16 cellular contexts compared by ENCODE assay signal in the genomic region with DNA sequence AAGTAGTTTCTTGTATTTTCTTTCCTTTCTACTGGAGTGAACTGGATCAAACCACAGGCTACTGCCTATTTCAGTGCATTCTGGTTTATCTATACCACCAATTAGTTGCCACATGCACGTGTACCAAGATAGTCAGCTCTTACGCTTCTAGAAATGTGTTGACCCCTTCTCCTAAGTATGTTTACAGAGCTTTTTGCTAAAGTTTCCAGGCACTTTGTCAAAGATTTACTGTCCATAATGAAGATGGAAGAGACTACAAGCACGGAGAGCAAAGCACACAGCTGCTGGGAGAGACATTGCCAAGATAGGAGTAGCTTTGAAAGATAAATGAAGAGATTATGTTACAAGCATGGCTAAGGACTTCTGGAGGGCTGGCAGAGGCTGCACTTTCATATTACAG. TPM values are rescaled to one million over a fixed set of nuclear protein-coding genes. Genes with fewer than 3 reads are reported as not detected.
DNase-seq lines count a peak whose midpoint lies in the region; ATAC-seq and TF ChIP-seq lines count a peak whose summit lies in the region.
"Had no signal": no experiment of that assay in that cellular context is flagged by ENCODE, and none has a peak within 500 bp of the region (broad histone marks: within the 10 kb centered on the region; RNA-seq: fewer than 3 reads in every experiment).

No MANE protein-coding gene starts in this region.

- 34 to 41% methylated on average over 3 of the region's 3 CpGs for WGBS in lower leg skin, 2 donors

- peaks cover 27% of the 10 kb centered on the region for H3K4me1 Mint-ChIP-seq in mesothelial cell of epicardium
- H3K4me1 Mint-ChIP-seq: activated naive CD8-positive, alpha-beta T cell treated with anti-CD3 and anti-CD28 coated beads, Interleukin-2, amount 50 U/mL, for 24 hours had no signal

- TF ChIP-seq POLR2A in uterus (IDR thresholded peaks at IDR 0.05) (no peak), lower leg skin (IDR thresholded peaks at IDR 0.05) (no peak)

- no peaks in the 10 kb centered on the region for H3K9me3 Mint-ChIP-seq in mesothelial cell of epicardium
- H3K9me3 Mint-ChIP-seq: activated CD4-positive, alpha-beta memory T cell treated with anti-CD3 and anti-CD28 coated beads for 36 hours; activated naive CD8-positive, alpha-beta T cell treated with anti-CD3 and anti-CD28 coated beads, Interleukin-2, amount 50 U/mL, for 24 hours had no signal

- H3K27me3 Mint-ChIP-seq in mesothelial cell of epicardium (ENCODE audit: low read depth): peaks cover 2% of the 10 kb centered on the region
- H3K27me3 Mint-ChIP-seq: activated CD4-positive, alpha-beta memory T cell treated with anti-CD3 and anti-CD28 coated beads for 36 hours had no signal

- H3K27me3 ChIP-seq in uterus: no peaks in the 10 kb centered on the region
- H3K27me3 ChIP-seq: SJSA1 had no signal

- peak; percentile 31 for ATAC-seq in Right ventricle myocardium superior (ENCODE audit: poor library complexity)
- ATAC-seq in GM21526 (IDR thresholded peaks at IDR 0.05; ENCODE audit: low FRiP score, unreplicated experiment): no peak
- ATAC-seq: activated naive CD8-positive, alpha-beta T cell treated with anti-CD3 and anti-CD28 coated beads, Interleukin-2, amount 50 U/mL, for 24 hours had no signal

- DNase-seq in Right ventricle myocardium superior (no peak), cardiac septum (ENCODE audit: low spot score) (no peak), amniotic epithelial cell (ENCODE audit: low read depth) (peak; percentile 74), mesothelial cell of epicardium (ENCODE audit: low spot score in 2 of 2, unreplicated experiment in 2 of 2) (no peak), uterus (no peak), activated gamma-delta T cell treated with Interleukin-2 at 50 U/mL for 16 hours (no peak), lower leg skin (ENCODE audit: low spot score in 2 of 2) (no peak)
- DNase-seq: activated CD4-positive, alpha-beta memory T cell treated with anti-CD3 and anti-CD28 coated beads for 36 hours; activated naive CD8-positive, alpha-beta T cell treated with anti-CD3 and anti-CD28 coated beads, Interleukin-2, amount 50 U/mL, for 24 hours; GF-D8; left cardiac atrium; right cardiac atrium; stimulated activated CD8-positive, alpha-beta memory T cell treated with anti-CD3 and anti-CD28 coated beads, Interleukin-4, amount 100 ng/mL, for 48 hours had no signal

- TF ChIP-seq CTCF in mesothelial cell of epicardium (IDR thresholded peaks at IDR 0.05; ENCODE audit: unreplicated experiment) (no peak), uterus (IDR thresholded peaks at IDR 0.05) (no peak), lower leg skin (IDR thresholded peaks at IDR 0.05) (no peak)

- no peaks in the 10 kb centered on the region for H3K36me3 ChIP-seq in uterus
- H3K36me3 ChIP-seq: SJSA1 had no signal

- peak overlapping the region; percentile 15 for H3K4me3 Mint-ChIP-seq in mesothelial cell of epicardium
- H3K4me3 Mint-ChIP-seq: activated CD4-positive, alpha-beta memory T cell treated with anti-CD3 and anti-CD28 coated beads for 36 hours; activated naive CD8-positive, alpha-beta T cell treated with anti-CD3 and anti-CD28 coated beads, Interleukin-2, amount 50 U/mL, for 24 hours had no signal

- peak overlapping the region; percentile 77 for H3K27ac Mint-ChIP-seq in mesothelial cell of epicardium
- H3K27ac Mint-ChIP-seq: activated CD4-positive, alpha-beta memory T cell treated with anti-CD3 and anti-CD28 coated beads for 36 hours; activated naive CD8-positive, alpha-beta T cell treated with anti-CD3 and anti-CD28 coated beads, Interleukin-2, amount 50 U/mL, for 24 hours had no signal

- no peaks in the 10 kb centered on the region for H3K9me3 ChIP-seq in uterus
- H3K9me3 ChIP-seq: SJSA1 had no signal

- H3K27ac ChIP-seq in uterus: peak overlapping the region; percentile 48 to 61
- H3K27ac ChIP-seq: HL-60, SJSA1 had no signal

- peaks cover 0 to 6% of the 10 kb centered on the region in 2 donors for H3K4me1 ChIP-seq in uterus
- H3K4me1 ChIP-seq: SJSA1 had no signal

- intact Hi-C loops in Right ventricle myocardium superior (cut with DNase I) (no loop called here), cardiac septum (cut with DNase I) (no loop called here), uterus (cut with DNase I; ENCODE audit: low total_unique reads) (no loop called here), lower leg skin (cut with DNase I; ENCODE audit: low total_unique reads) (no loop called here)

- H3K36me3 Mint-ChIP-seq in mesothelial cell of epicardium: no peaks in the 10 kb centered on the region
- H3K36me3 Mint-ChIP-seq: activated CD4-positive, alpha-beta memory T cell treated with anti-CD3 and anti-CD28 coated beads for 36 hours had no signal

- H3K4me3 ChIP-seq in uterus: no peak overlapping the region
- H3K4me3 ChIP-seq in lower leg skin (ENCODE audit: low read depth, poor library complexity, severe bottlenecking): no peak overlapping the region
- H3K4me3 ChIP-seq: SJSA1 had no signal

RNA-seq across cellular contexts. Expression of a gene that starts 59.1 kb away (rescaled TPM):
- total RNA-seq in Right ventricle myocardium superior (10.1 TPM), cardiac septum (9.0 TPM), mesothelial cell of epicardium (13.0 to 14.4 TPM (median 13.9 TPM) in 3 replicates), uterus (10 to 100 TPM; 19.0 to 51.2 (median 35.8) TPM), lower leg skin (10 to 100 TPM in 1 of 4 donors, 1 to 10 TPM in 3; 5.5 to 12.0 (median 7.6) TPM)
